In genomic region chr3:187318819-187319616, GRCh38 we compare ENCODE assay signal across 8 cellular contexts. TPM values are rescaled to one million over a fixed set of nuclear protein-coding genes. Genes with fewer than 3 reads are reported as not detected.
DNase-seq lines count a peak whose midpoint lies in the region; ATAC-seq, FAIRE-seq and TF ChIP-seq lines count a peak whose summit lies in the region.

No MANE protein-coding gene starts in this region.

- peak overlapping the region; percentile 27 to 56 for H3K4me3 ChIP-seq in Panc1 (ENCODE audit: low read depth in 2 of 2, low read length in 2 of 2)
- peak overlapping the region in 2 of 4 donors; percentile 4 to 27 for H3K4me3 ChIP-seq in pancreas

- POLR2A ChIA-PET in Panc1 (lab: Charles Lee) = no interaction called here

- BruUV-seq in Panc1 (replicated peaks; lab: Mats Ljungman, UMichigan) = no TSS peak

- ATAC-seq in Panc1 (peak; percentile 67), pancreas (peak; percentile 72 to 93 (median 86)), HG03342 (IDR thresholded peaks at IDR 0.05; ENCODE audit: unreplicated experiment) (no peak)

- intact Hi-C loops in Panc1 (cut with micrococcal nuclease; ENCODE audit: unreplicated experiment) = loop anchor here (1.0 to 10.0 kb wide), 5 partner anchors 99 to 395 kb away; no protein-coding TSS in a partner anchor
- intact Hi-C loops in pancreas (cut with DNase I) = loop anchor here in 2 of 3 donors (2.0 to 5.0 kb wide), 2 partner anchors 360 to 363 kb away; no protein-coding TSS in a partner anchor
- intact Hi-C loops in activated T-helper 2 cell treated with anti-CD3 and anti-CD28 coated beads, Interferon-gamma antibody, Interleukin-2, Interleukin-4, amounts not matched to agents 10 μg/mL and 5 μg/mL and 100 μg/mL, durations not matched to agents 14 hours and 24 hours and 36 hours (cut with micrococcal nuclease) = loop anchor here (1.0 to 5.0 kb wide), 4 partner anchors 113 to 395 kb away; no protein-coding TSS in a partner anchor

- FAIRE-seq in frontal cortex (lab: Jason Lieb, UNC) (no peak), pancreas (lab: Jason Lieb, UNC) (peak; percentile 34)

- H3K9me3 Mint-ChIP-seq in activated T-helper 2 cell treated with anti-CD3 and anti-CD28 coated beads, Interferon-gamma antibody, Interleukin-2, Interleukin-4, amounts not matched to agents 10 μg/mL and 5 μg/mL and 100 μg/mL, durations not matched to agents 14 hours and 24 hours and 36 hours = no peaks in the 10 kb centered on the region

- H3K36me3 Mint-ChIP-seq in activated T-helper 2 cell treated with anti-CD3 and anti-CD28 coated beads, Interferon-gamma antibody, Interleukin-2, Interleukin-4, amounts not matched to agents 10 μg/mL and 5 μg/mL and 100 μg/mL, durations not matched to agents 14 hours and 24 hours and 36 hours (ENCODE audit: low read depth) = no peaks in the 10 kb centered on the region

- 10 to 14% methylated on average over 13 of the region's 13 CpGs for WGBS in pancreas, 2 donors

- H3K36me3 ChIP-seq in Panc1 (ENCODE audit: control insufficient read depth, insufficient read depth, low read length) (no peaks in the 10 kb centered on the region), pancreas (no peaks in the 10 kb centered on the region)

- in situ Hi-C loops in Panc1 (cut with HindIII; ENCODE audit: low pct_unique_long_range_greater_than_20kb, low sequenced_read_pairs) = loop anchor here (25.0 kb wide), 1 partner anchor 368 kb away; no protein-coding TSS in a partner anchor

- DNase-seq in DMS53 treated with DMSO at 0.1 percent for 48 hours (lab: John Stamatoyannopoulos, UW; ENCODE audit: unreplicated experiment) (peak; percentile 18), HuH-7.5 (ENCODE audit: low spot score) (peak; percentile 8), Panc1 (ENCODE audit: low read depth, low spot score) (no peak), frontal cortex (ENCODE audit: low spot score in 2 of 2) (peak; percentile 17 to 46), pancreas (peak in 3 of 6 donors; percentile 17 to 45 (median 26))
- peak; percentile 3 for DNase-seq in activated gamma-delta T cell treated with anti-CD3 and anti-CD28 coated beads, Interleukin-2, amount 50 U/mL, for 16 hours (ENCODE audit: low read depth)
- no peak for DNase-seq in activated T-helper 2 cell treated with anti-CD3 and anti-CD28 coated beads, Interferon-gamma antibody, Interleukin-2, Interleukin-4, amounts not matched to agents 10 μg/mL and 5 μg/mL and 100 μg/mL, durations not matched to agents 14 hours and 24 hours and 36 hours (ENCODE audit: low spot score)

- peaks cover 9% of the 10 kb centered on the region; the same call in 1 of the 2 replicates for H3K27me3 ChIP-seq in Panc1 (ENCODE audit: control insufficient read depth, insufficient read depth, low read length)
- no peaks in the 10 kb centered on the region for H3K27me3 ChIP-seq in pancreas

- H3K4me3 Mint-ChIP-seq in activated T-helper 2 cell treated with anti-CD3 and anti-CD28 coated beads, Interferon-gamma antibody, Interleukin-2, Interleukin-4, amounts not matched to agents 10 μg/mL and 5 μg/mL and 100 μg/mL, durations not matched to agents 14 hours and 24 hours and 36 hours (ENCODE audit: low read depth) = no peak overlapping the region

- peaks cover 11% of the 10 kb centered on the region for H3K4me1 Mint-ChIP-seq in activated T-helper 2 cell treated with anti-CD3 and anti-CD28 coated beads, Interferon-gamma antibody, Interleukin-2, Interleukin-4, amounts not matched to agents 10 μg/mL and 5 μg/mL and 100 μg/mL, durations not matched to agents 14 hours and 24 hours and 36 hours (ENCODE audit: low read depth)

- H3K9me3 ChIP-seq in Panc1 (ENCODE audit: control insufficient read depth, insufficient read depth, low read depth, low read length) (no peaks in the 10 kb centered on the region), pancreas (no peaks in the 10 kb centered on the region)

- no peak overlapping the region for H3K27ac Mint-ChIP-seq in activated T-helper 2 cell treated with anti-CD3 and anti-CD28 coated beads, Interferon-gamma antibody, Interleukin-2, Interleukin-4, amounts not matched to agents 10 μg/mL and 5 μg/mL and 100 μg/mL, durations not matched to agents 14 hours and 24 hours and 36 hours

- peak overlapping the region; percentile 83 for H3K27ac ChIP-seq in Panc1 (ENCODE audit: low read length)
- H3K27ac ChIP-seq in pancreas = no peak overlapping the region

- TF ChIP-seq CTCF in Panc1 (IDR thresholded peaks at IDR 0.05) (peak; percentile 85), pancreas (IDR thresholded peaks at IDR 0.05) (peak; percentile 61 to 86 (median 64))

- H3K27me3 Mint-ChIP-seq in activated T-helper 2 cell treated with anti-CD3 and anti-CD28 coated beads, Interferon-gamma antibody, Interleukin-2, Interleukin-4, amounts not matched to agents 10 μg/mL and 5 μg/mL and 100 μg/mL, durations not matched to agents 14 hours and 24 hours and 36 hours (ENCODE audit: low read depth) = peaks cover 31% of the 10 kb centered on the region

- peaks cover 15% of the 10 kb centered on the region for H3K4me1 ChIP-seq in Panc1 (ENCODE audit: control insufficient read depth, insufficient read depth, low read length)
- peaks cover 0 to 5% (median 0%) of the 10 kb centered on the region in 3 donors for H3K4me1 ChIP-seq in pancreas

- CTCF ChIA-PET in Panc1 (lab: Charles Lee) = interaction anchor here (0.6 to 5.6 kb wide), 12 partner anchors 11 to 390 kb away, joined by 3 to 152 read pairs (median 4); no protein-coding TSS in a partner anchor

RNA-seq across cellular contexts. Expression of gene MASP1, which starts 27.5 kb away (rescaled TPM):
- total RNA-seq in Panc1 (2021; ENCODE audit: unreplicated experiment) (not detected), frontal cortex (22.8 TPM), pancreas (1 to 10 TPM in 2 of 6 donors, under 1 TPM in 4; 0.06 to 1.3 (median 0.43) TPM)
- not detected for polyA plus RNA-seq in Panc1 (2012; ENCODE audit: insufficient read length)
- under 1 TPM; 0.30 to 0.31 TPM for polyA plus RNA-seq in pancreas
- not detected in 2 replicates for total RNA-seq in activated T-helper 2 cell treated with anti-CD3 and anti-CD28 coated beads, Interferon-gamma antibody, Interleukin-2, Interleukin-4, amounts not matched to agents 10 μg/mL and 5 μg/mL and 100 μg/mL, durations not matched to agents 14 hours and 24 hours and 36 hours

RNA-seq across cellular contexts. Expression of gene RTP4, which starts 49.2 kb away (rescaled TPM):
- total RNA-seq in Panc1 (2021; ENCODE audit: unreplicated experiment) (2.5 TPM), frontal cortex (not detected), pancreas (1 to 10 TPM in 5 of 6 donors, under 1 TPM in 1; 0.95 to 5.5 (median 1.7) TPM)
- polyA plus RNA-seq in Panc1 (2012; ENCODE audit: insufficient read length) = 0.65 TPM
- polyA plus RNA-seq in pancreas = 1 to 10 TPM; 3.1 to 3.2 TPM
- total RNA-seq in activated T-helper 2 cell treated with anti-CD3 and anti-CD28 coated beads, Interferon-gamma antibody, Interleukin-2, Interleukin-4, amounts not matched to agents 10 μg/mL and 5 μg/mL and 100 μg/mL, durations not matched to agents 14 hours and 24 hours and 36 hours = 3.4 and 3.9 TPM in 2 replicates

Comparison
In these comparisons a context has a peak if more than half of its experiments do, and no peak if none do; other contexts are left out.
1. DNase-seq: peak in DMS53 treated with DMSO at 0.1 percent for 48 hours (single experiment), HuH-7.5 (single experiment), activated gamma-delta T cell treated with anti-CD3 and anti-CD28 coated beads, Interleukin-2, amount 50 U/mL, for 16 hours (single experiment) and frontal cortex (2 of 2); none in Panc1 (single experiment) and activated T-helper 2 cell treated with anti-CD3 and anti-CD28 coated beads, Interferon-gamma antibody, Interleukin-2, Interleukin-4, amounts not matched to agents 10 μg/mL and 5 μg/mL and 100 μg/mL, durations not matched to agents 14 hours and 24 hours and 36 hours (single experiment).
2. RNA of gene MASP1, which starts 27.5 kb away (total RNA-seq): 22.8 TPM in frontal cortex (single experiment); 0.06 to 1.3 TPM in pancreas, not detected in Panc1 (single experiment) and not detected in activated T-helper 2 cell treated with anti-CD3 and anti-CD28 coated beads, Interferon-gamma antibody, Interleukin-2, Interleukin-4, amounts not matched to agents 10 μg/mL and 5 μg/mL and 100 μg/mL, durations not matched to agents 14 hours and 24 hours and 36 hours; every median in the first group is over 10 times any median in the second.